Comparison of ENCODE assay signal across 11 cellular contexts in genomic region chr12:132393991-132394949, GRCh38.
DNase-seq lines count a peak whose midpoint lies in the region; ATAC-seq and TF ChIP-seq lines count a peak whose summit lies in the region.
"Had no signal": no experiment of that assay in that cellular context is flagged by ENCODE, and none has a peak within 500 bp of the region (broad histone marks: within the 10 kb centered on the region; RNA-seq: fewer than 3 reads in every experiment).

No MANE protein-coding gene starts in this region.

- in situ Hi-C loops in mammary epithelial cell (cut with MboI; ENCODE audit: low sequenced_read_pairs in 2 of 2) = no loop called here

- H3K4me2 ChIP-seq in neural progenitor cell = no peak overlapping the region
- no peak overlapping the region for H3K4me2 ChIP-seq in mammary epithelial cell (ENCODE audit: insufficient read depth, low read depth, low read length)
- H3K4me2 ChIP-seq in MM.1S (ENCODE audit: low read depth, low read length) = no peak overlapping the region
- H3K4me2 ChIP-seq: BLaER1 had no signal

- H3K27me3 Mint-ChIP-seq in neural progenitor cell (ENCODE audit: insufficient read depth, low read depth) = peaks cover 37% of the 10 kb centered on the region

- peaks cover 3% of the 10 kb centered on the region for H3K4me1 Mint-ChIP-seq in neural progenitor cell

- H3K4me3 ChIP-seq in neural progenitor cell (no peak overlapping the region), mammary epithelial cell (replicated peaks in 1 of 3; ENCODE audit: insufficient read depth in 1 of 3, low read depth in 2 of 3, low read length in 3 of 3) (no peak overlapping the region), MM.1S (ENCODE audit: low read length) (no peak overlapping the region)
- H3K4me3 ChIP-seq: BLaER1 had no signal

- H3K4me1 ChIP-seq in neural progenitor cell (peaks cover 10% of the 10 kb centered on the region), mammary epithelial cell (ENCODE audit: insufficient read depth, low read length) (no peaks in the 10 kb centered on the region), MM.1S (ENCODE audit: low read length) (no peaks in the 10 kb centered on the region)
- H3K4me1 ChIP-seq: parathyroid adenoma had no signal

- H3K9ac ChIP-seq in neural progenitor cell (no peak overlapping the region), mammary epithelial cell (ENCODE audit: insufficient read depth, low read length) (no peak overlapping the region), MM.1S (ENCODE audit: low read length) (no peak overlapping the region)
- H3K9ac ChIP-seq: BLaER1, parathyroid adenoma had no signal

- no peak for TF ChIP-seq CTCF in neural progenitor cell (IDR thresholded peaks at IDR 0.05)
- TF ChIP-seq CTCF in mammary epithelial cell (conservative IDR thresholded peaks at IDR 0.05 in 1 of 2, IDR thresholded peaks at IDR 0.05 in 1 of 2; ENCODE audit: extremely low read depth in 1 of 2, insufficient read depth in 1 of 2, low read depth in 1 of 2, low read length in 2 of 2) = no peak
- no peak for TF ChIP-seq CTCF in MM.1S (IDR thresholded peaks at IDR 0.05; ENCODE audit: low read length)

- H3K9me3 ChIP-seq in neural progenitor cell (ENCODE audit: low read depth) (no peaks in the 10 kb centered on the region), mammary epithelial cell (replicated peaks; ENCODE audit: insufficient read depth, low read length) (peaks cover 11% of the 10 kb centered on the region), MM.1S (replicated peaks; ENCODE audit: insufficient read depth, low read length) (no peaks in the 10 kb centered on the region)
- H3K9me3 ChIP-seq: BLaER1 had no signal

- H3K27me3 ChIP-seq in neural progenitor cell = peaks cover 91% of the 10 kb centered on the region
- peaks cover 23% of the 10 kb centered on the region for H3K27me3 ChIP-seq in mammary epithelial cell (ENCODE audit: insufficient read depth, low read length)
- H3K27me3 ChIP-seq in MM.1S (replicated peaks; ENCODE audit: insufficient read depth, low read length) = peaks cover 15% of the 10 kb centered on the region

- no peaks in the 10 kb centered on the region for H3K9me2 ChIP-seq in MM.1S (replicated peaks; ENCODE audit: insufficient read depth, low read length)

- peak overlapping the region; percentile 1 for H3K4me3 Mint-ChIP-seq in neural progenitor cell

- H3K36me3 Mint-ChIP-seq in neural progenitor cell = peaks cover 2% of the 10 kb centered on the region

- intact Hi-C loops in mammary epithelial cell (cut with micrococcal nuclease) = no loop called here

- 61% methylated on average over 24 of the region's 36 CpGs for WGBS in mammary epithelial cell (ENCODE audit: low coverage, missing lambda C conversion rate)

- H3K27ac Mint-ChIP-seq in neural progenitor cell = no peak overlapping the region

- no peaks in the 10 kb centered on the region for H3K36me3 ChIP-seq in neural progenitor cell
- H3K36me3 ChIP-seq in mammary epithelial cell (ENCODE audit: insufficient read depth, low read length) = no peaks in the 10 kb centered on the region
- no peaks in the 10 kb centered on the region for H3K36me3 ChIP-seq in MM.1S (replicated peaks; ENCODE audit: insufficient read depth, low read length)
- H3K36me3 ChIP-seq: BLaER1 had no signal

- DNase-seq in stimulated activated CD4-positive, alpha-beta T cell treated with anti-CD3 and anti-CD28 coated beads, Interleukin-12 subunit alpha, Interleukin-12 subunit beta, amount 100 ng/mL, for 48 hours (ENCODE audit: low read depth in 2 of 3, low spot score in 1 of 3) = peak in 2 of 3 donors; percentile 12 to 23
- no peak for DNase-seq in stimulated activated CD4-positive, alpha-beta T cell treated with anti-CD3 and anti-CD28 coated beads, Interleukin-12 subunit alpha, Interleukin-12 subunit beta, amount 100 ng/mL, for 4 hours
- no peak for DNase-seq in neural progenitor cell (ENCODE audit: low spot score)
- no peak for DNase-seq in mammary epithelial cell
- no peak for DNase-seq in anterior cingulate cortex (lab: John Stamatoyannopoulos, UW)
- no peak for DNase-seq in MM.1S
- DNase-seq in medulla oblongata (ENCODE audit: extremely low spot score) = no peak
- DNase-seq: NCI-H187 treated with DMSO at 0.1 percent for 48 hours had no signal

- H3K9me3 Mint-ChIP-seq in neural progenitor cell = peaks cover 6% of the 10 kb centered on the region

- no peaks in the 10 kb centered on the region for H3K79me2 ChIP-seq in neural progenitor cell (ENCODE audit: low read depth)
- no peaks in the 10 kb centered on the region for H3K79me2 ChIP-seq in mammary epithelial cell (ENCODE audit: insufficient read depth, low read length)
- H3K79me2 ChIP-seq in MM.1S (ENCODE audit: low read length) = no peaks in the 10 kb centered on the region
- H3K79me2 ChIP-seq: parathyroid adenoma had no signal

- no TSS peak for BruUV-seq in mammary epithelial cell (replicated peaks; lab: Mats Ljungman, UMichigan)

- H3K27ac ChIP-seq in neural progenitor cell (no peak overlapping the region), mammary epithelial cell (ENCODE audit: insufficient read depth, low read depth, low read length) (no peak overlapping the region), MM.1S (ENCODE audit: low read length) (no peak overlapping the region)
- H3K27ac ChIP-seq: BLaER1, parathyroid adenoma had no signal

- no peak overlapping the region for H2AFZ ChIP-seq in neural progenitor cell (replicated peaks)
- no peak overlapping the region for H2AFZ ChIP-seq in mammary epithelial cell (ENCODE audit: low read depth, low read length)
- no peak overlapping the region for H2AFZ ChIP-seq in MM.1S (ENCODE audit: low read length)
- H2AFZ ChIP-seq: parathyroid adenoma had no signal

- CTCF ChIA-PET in mammary epithelial cell (lab: Charles Lee; ENCODE audit: low non-redundant PET) = no interaction called here

- H3F3A ChIP-seq in neural progenitor cell (ENCODE audit: low read depth) (peaks cover 15% of the 10 kb centered on the region), MM.1S (ENCODE audit: insufficient read depth, low read length) (no peaks in the 10 kb centered on the region)

- dilution Hi-C loops in mammary epithelial cell (cut with HindIII; ENCODE audit: low sequenced_read_pairs) = no loop called here

- peak; percentile 89 to 94 for ATAC-seq in activated CD4-positive, CD25-positive, alpha-beta regulatory T cell treated with anti-CD3 and anti-CD28 coated beads, Interleukin-2, amount 50 U/mL, for 24 hours

- H4K20me1 ChIP-seq in neural progenitor cell (ENCODE audit: low read depth) (no peaks in the 10 kb centered on the region), mammary epithelial cell (ENCODE audit: insufficient read depth, low read length) (no peaks in the 10 kb centered on the region), MM.1S (ENCODE audit: insufficient read depth, low read length) (no peaks in the 10 kb centered on the region)
- H4K20me1 ChIP-seq: BLaER1 had no signal

Comparison
In these comparisons a context has a peak if more than half of its experiments do, and no peak if none do; other contexts are left out.
1. DNase-seq: peak in stimulated activated CD4-positive, alpha-beta T cell treated with anti-CD3 and anti-CD28 coated beads, Interleukin-12 subunit alpha, Interleukin-12 subunit beta, amount 100 ng/mL, for 48 hours (2 of 3); none in stimulated activated CD4-positive, alpha-beta T cell treated with anti-CD3 and anti-CD28 coated beads, Interleukin-12 subunit alpha, Interleukin-12 subunit beta, amount 100 ng/mL, for 4 hours (single experiment), neural progenitor cell (single experiment), mammary epithelial cell (single experiment), anterior cingulate cortex (0 of 58), MM.1S (single experiment) and medulla oblongata (single experiment).